In genomic region chr12:109923481-109924245, GRCh38 we compare ENCODE assay signal across 24 cellular contexts.
"Had no signal": no experiment of that assay in that cellular context is flagged by ENCODE, and none has a peak within 500 bp of the region (broad histone marks: within the 10 kb centered on the region; RNA-seq: fewer than 3 reads in every experiment).

No MANE protein-coding gene starts in this region.

- H3K27me3 ChIP-seq: colonic mucosa, dorsolateral prefrontal cortex, esophagus muscularis mucosa had no signal

- ATAC-seq: activated CD4-positive, CD25-positive, alpha-beta regulatory T cell treated with anti-CD3 and anti-CD28 coated beads, Interleukin-2, amount 50 U/mL, for 24 hours; activated CD8-positive, alpha-beta memory T cell treated with anti-CD3 and anti-CD28 coated beads, Interleukin-2, amount 10 ng/mL, durations not matched to agents 7 days and 5 days; activated CD8-positive, alpha-beta T cell treated with anti-CD3 and anti-CD28 coated beads for 36 hours; left ventricle myocardium superior; mucosa of descending colon had no signal

- H3K9me3 Mint-ChIP-seq: activated CD4-positive, alpha-beta T cell treated with anti-CD3 and anti-CD28 coated beads, Interleukin-2, amount 10 ng/mL, durations not matched to agents 24 days and 14 days; activated CD8-positive, alpha-beta T cell treated with anti-CD3 and anti-CD28 coated beads for 36 hours; activated naive CD8-positive, alpha-beta T cell treated with anti-CD3 and anti-CD28 coated beads for 36 hours; activated T-helper 1 cell treated with anti-CD3 and anti-CD28 coated beads, Interleukin-12 subunit alpha, Interleukin-12 subunit beta, Interleukin-2, Interleukin-4 antibody, amounts not matched to agents 30 ng/mL and 10 ng/mL and 1 ng/mL, durations not matched to agents 14 hours and 24 hours and 36 hours; T-helper 2 cell treated with Interferon-gamma antibody and Interleukin-4, amounts not matched to agents 5 μg/mL and 100 μg/mL, for 36 hours; type B pancreatic cell had no signal

- H3K9me3 ChIP-seq: colonic mucosa, esophagus muscularis mucosa, mucosa of descending colon, thoracic aorta had no signal

- H3K4me1 Mint-ChIP-seq: activated CD8-positive, alpha-beta memory T cell treated with anti-CD3 and anti-CD28 coated beads, Interleukin-2, amount 10 ng/mL, durations not matched to agents 7 days and 5 days; activated naive CD8-positive, alpha-beta T cell treated with anti-CD3 and anti-CD28 coated beads for 36 hours had no signal

- H3K27ac ChIP-seq: colonic mucosa, dorsolateral prefrontal cortex, esophagus muscularis mucosa, thoracic aorta, VCaP had no signal

- H3K27ac Mint-ChIP-seq: activated CD4-positive, alpha-beta T cell treated with anti-CD3 and anti-CD28 coated beads, Interleukin-2, amount 10 ng/mL, durations not matched to agents 24 days and 14 days; activated CD8-positive, alpha-beta memory T cell treated with anti-CD3 and anti-CD28 coated beads, Interleukin-2, amount 10 ng/mL, durations not matched to agents 7 days and 5 days; activated CD8-positive, alpha-beta T cell treated with anti-CD3 and anti-CD28 coated beads for 36 hours; activated naive CD8-positive, alpha-beta T cell treated with anti-CD3 and anti-CD28 coated beads for 36 hours; activated T-helper 1 cell treated with anti-CD3 and anti-CD28 coated beads, Interleukin-12 subunit alpha, Interleukin-12 subunit beta, Interleukin-2, Interleukin-4 antibody, amounts not matched to agents 30 ng/mL and 10 ng/mL and 1 ng/mL, durations not matched to agents 14 hours and 24 hours and 36 hours; T-helper 2 cell treated with Interferon-gamma antibody and Interleukin-4, amounts not matched to agents 5 μg/mL and 100 μg/mL, for 36 hours; type B pancreatic cell had no signal

- H3K27me3 Mint-ChIP-seq: activated CD4-positive, alpha-beta T cell treated with anti-CD3 and anti-CD28 coated beads, Interleukin-2, amount 10 ng/mL, durations not matched to agents 24 days and 14 days; activated CD8-positive, alpha-beta memory T cell treated with anti-CD3 and anti-CD28 coated beads, Interleukin-2, amount 10 ng/mL, durations not matched to agents 7 days and 5 days; activated CD8-positive, alpha-beta T cell treated with anti-CD3 and anti-CD28 coated beads for 36 hours; activated naive CD8-positive, alpha-beta T cell treated with anti-CD3 and anti-CD28 coated beads for 36 hours; type B pancreatic cell had no signal

- H3K4me3 Mint-ChIP-seq: activated CD4-positive, alpha-beta T cell treated with anti-CD3 and anti-CD28 coated beads, Interleukin-2, amount 10 ng/mL, durations not matched to agents 24 days and 14 days; activated CD8-positive, alpha-beta memory T cell treated with anti-CD3 and anti-CD28 coated beads, Interleukin-2, amount 10 ng/mL, durations not matched to agents 7 days and 5 days; activated CD8-positive, alpha-beta T cell treated with anti-CD3 and anti-CD28 coated beads for 36 hours; activated naive CD8-positive, alpha-beta T cell treated with anti-CD3 and anti-CD28 coated beads for 36 hours; activated T-helper 1 cell treated with anti-CD3 and anti-CD28 coated beads, Interleukin-12 subunit alpha, Interleukin-12 subunit beta, Interleukin-2, Interleukin-4 antibody, amounts not matched to agents 30 ng/mL and 10 ng/mL and 1 ng/mL, durations not matched to agents 14 hours and 24 hours and 36 hours; T-helper 2 cell treated with Interferon-gamma antibody and Interleukin-4, amounts not matched to agents 5 μg/mL and 100 μg/mL, for 36 hours; type B pancreatic cell had no signal

- DNase-seq: activated CD4-positive, alpha-beta T cell treated with anti-CD3 and anti-CD28 coated beads, Interleukin-2, amount 10 ng/mL, durations not matched to agents 24 days and 14 days; activated CD8-positive, alpha-beta memory T cell treated with anti-CD3 and anti-CD28 coated beads, Interleukin-2, amount 10 ng/mL, durations not matched to agents 7 days and 5 days; activated CD8-positive, alpha-beta T cell treated with anti-CD3 and anti-CD28 coated beads for 36 hours; activated naive CD4-positive, alpha-beta T cell treated with Interleukin-2 at 50 U/mL for 16 hours; activated naive CD8-positive, alpha-beta T cell treated with anti-CD3 and anti-CD28 coated beads for 36 hours; central memory CD4-positive, alpha-beta T cell; colonic mucosa; hypothalamus; left ventricle myocardium superior; mesendoderm; mucosa of descending colon; nucleus accumbens; small intestine; stimulated activated CD4-positive, alpha-beta T cell treated with anti-CD3 and anti-CD28 coated beads, Interleukin-15, amount 100 ng/mL, for 24 hours; stimulated activated naive CD4-positive, alpha-beta T cell treated with Interleukin-2 at 50 U/mL for 16 hours; SW 1271 had no signal

- H3K4me1 ChIP-seq: colonic mucosa, esophagus muscularis mucosa had no signal
